ENCODE assay signal across 1 cellular context in the genomic region with DNA sequence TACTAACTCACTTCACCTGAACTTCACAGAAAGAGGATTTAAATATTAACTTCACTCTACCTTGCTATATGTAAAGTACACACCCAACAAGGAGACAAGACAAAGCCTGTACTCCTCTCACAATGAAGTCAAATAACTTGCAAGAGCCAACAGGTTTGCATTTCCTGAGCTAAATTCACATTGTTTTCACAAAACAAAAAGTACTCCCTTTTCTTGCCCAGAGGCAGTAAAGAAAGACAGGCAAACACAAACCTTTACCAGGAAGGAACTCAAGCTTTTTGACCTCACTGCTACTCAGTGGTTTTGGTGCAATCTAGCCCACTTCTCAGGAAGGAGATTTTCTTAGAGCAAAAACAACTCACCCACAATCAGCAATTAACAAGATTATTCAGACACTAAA.
TF ChIP-seq lines count a peak whose summit lies in the region.

No MANE protein-coding gene starts in this region.

TF ChIP-seq in H1, 55 proteins besides CTCF, POLR2A, EP300 and RAD21:
- TF ChIP-seq MAFK (IDR thresholded peaks at IDR 0.05; ENCODE audit: low read depth, low read length) (no peak), BRCA1 (IDR thresholded peaks at IDR 0.05; ENCODE audit: low read depth, low read length) (no peak), TEAD4 (IDR thresholded peaks at IDR 0.05; ENCODE audit: low read depth, low read length) (no peak), JUN (IDR thresholded peaks at IDR 0.05; ENCODE audit: low read depth, low read length) (no peak)
- TF ChIP-seq, protein P1, sequence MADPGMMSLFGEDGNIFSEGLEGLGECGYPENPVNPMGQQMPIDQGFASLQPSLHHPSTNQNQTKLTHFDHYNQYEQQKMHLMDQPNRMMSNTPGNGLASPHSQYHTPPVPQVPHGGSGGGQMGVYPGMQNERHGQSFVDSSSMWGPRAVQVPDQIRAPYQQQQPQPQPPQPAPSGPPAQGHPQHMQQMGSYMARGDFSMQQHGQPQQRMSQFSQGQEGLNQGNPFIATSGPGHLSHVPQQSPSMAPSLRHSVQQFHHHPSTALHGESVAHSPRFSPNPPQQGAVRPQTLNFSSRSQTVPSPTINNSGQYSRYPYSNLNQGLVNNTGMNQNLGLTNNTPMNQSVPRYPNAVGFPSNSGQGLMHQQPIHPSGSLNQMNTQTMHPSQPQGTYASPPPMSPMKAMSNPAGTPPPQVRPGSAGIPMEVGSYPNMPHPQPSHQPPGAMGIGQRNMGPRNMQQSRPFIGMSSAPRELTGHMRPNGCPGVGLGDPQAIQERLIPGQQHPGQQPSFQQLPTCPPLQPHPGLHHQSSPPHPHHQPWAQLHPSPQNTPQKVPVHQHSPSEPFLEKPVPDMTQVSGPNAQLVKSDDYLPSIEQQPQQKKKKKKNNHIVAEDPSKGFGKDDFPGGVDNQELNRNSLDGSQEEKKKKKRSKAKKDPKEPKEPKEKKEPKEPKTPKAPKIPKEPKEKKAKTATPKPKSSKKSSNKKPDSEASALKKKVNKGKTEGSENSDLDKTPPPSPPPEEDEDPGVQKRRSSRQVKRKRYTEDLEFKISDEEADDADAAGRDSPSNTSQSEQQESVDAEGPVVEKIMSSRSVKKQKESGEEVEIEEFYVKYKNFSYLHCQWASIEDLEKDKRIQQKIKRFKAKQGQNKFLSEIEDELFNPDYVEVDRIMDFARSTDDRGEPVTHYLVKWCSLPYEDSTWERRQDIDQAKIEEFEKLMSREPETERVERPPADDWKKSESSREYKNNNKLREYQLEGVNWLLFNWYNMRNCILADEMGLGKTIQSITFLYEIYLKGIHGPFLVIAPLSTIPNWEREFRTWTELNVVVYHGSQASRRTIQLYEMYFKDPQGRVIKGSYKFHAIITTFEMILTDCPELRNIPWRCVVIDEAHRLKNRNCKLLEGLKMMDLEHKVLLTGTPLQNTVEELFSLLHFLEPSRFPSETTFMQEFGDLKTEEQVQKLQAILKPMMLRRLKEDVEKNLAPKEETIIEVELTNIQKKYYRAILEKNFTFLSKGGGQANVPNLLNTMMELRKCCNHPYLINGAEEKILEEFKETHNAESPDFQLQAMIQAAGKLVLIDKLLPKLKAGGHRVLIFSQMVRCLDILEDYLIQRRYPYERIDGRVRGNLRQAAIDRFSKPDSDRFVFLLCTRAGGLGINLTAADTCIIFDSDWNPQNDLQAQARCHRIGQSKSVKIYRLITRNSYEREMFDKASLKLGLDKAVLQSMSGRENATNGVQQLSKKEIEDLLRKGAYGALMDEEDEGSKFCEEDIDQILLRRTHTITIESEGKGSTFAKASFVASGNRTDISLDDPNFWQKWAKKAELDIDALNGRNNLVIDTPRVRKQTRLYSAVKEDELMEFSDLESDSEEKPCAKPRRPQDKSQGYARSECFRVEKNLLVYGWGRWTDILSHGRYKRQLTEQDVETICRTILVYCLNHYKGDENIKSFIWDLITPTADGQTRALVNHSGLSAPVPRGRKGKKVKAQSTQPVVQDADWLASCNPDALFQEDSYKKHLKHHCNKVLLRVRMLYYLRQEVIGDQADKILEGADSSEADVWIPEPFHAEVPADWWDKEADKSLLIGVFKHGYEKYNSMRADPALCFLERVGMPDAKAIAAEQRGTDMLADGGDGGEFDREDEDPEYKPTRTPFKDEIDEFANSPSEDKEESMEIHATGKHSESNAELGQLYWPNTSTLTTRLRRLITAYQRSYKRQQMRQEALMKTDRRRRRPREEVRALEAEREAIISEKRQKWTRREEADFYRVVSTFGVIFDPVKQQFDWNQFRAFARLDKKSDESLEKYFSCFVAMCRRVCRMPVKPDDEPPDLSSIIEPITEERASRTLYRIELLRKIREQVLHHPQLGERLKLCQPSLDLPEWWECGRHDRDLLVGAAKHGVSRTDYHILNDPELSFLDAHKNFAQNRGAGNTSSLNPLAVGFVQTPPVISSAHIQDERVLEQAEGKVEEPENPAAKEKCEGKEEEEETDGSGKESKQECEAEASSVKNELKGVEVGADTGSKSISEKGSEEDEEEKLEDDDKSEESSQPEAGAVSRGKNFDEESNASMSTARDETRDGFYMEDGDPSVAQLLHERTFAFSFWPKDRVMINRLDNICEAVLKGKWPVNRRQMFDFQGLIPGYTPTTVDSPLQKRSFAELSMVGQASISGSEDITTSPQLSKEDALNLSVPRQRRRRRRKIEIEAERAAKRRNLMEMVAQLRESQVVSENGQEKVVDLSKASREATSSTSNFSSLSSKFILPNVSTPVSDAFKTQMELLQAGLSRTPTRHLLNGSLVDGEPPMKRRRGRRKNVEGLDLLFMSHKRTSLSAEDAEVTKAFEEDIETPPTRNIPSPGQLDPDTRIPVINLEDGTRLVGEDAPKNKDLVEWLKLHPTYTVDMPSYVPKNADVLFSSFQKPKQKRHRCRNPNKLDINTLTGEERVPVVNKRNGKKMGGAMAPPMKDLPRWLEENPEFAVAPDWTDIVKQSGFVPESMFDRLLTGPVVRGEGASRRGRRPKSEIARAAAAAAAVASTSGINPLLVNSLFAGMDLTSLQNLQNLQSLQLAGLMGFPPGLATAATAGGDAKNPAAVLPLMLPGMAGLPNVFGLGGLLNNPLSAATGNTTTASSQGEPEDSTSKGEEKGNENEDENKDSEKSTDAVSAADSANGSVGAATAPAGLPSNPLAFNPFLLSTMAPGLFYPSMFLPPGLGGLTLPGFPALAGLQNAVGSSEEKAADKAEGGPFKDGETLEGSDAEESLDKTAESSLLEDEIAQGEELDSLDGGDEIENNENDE (IDR thresholded peaks at IDR 0.05; ENCODE audit: insufficient replicate concordance, low read length) = peak; percentile 65
TF ChIP-seq in H1: peak in this region for 1.
